Comparison of ENCODE assay signal across 39 cellular contexts in genomic region chr4:73420615-73421014, GRCh38. TPM values are rescaled to one million over a fixed set of nuclear protein-coding genes. Genes with fewer than 3 reads are reported as not detected.
"Had no signal": no experiment of that assay in that cellular context is flagged by ENCODE, and none has a peak within 500 bp of the region (broad histone marks: within the 10 kb centered on the region; RNA-seq: fewer than 3 reads in every experiment).

No MANE protein-coding gene starts in this region.

- DNase-seq: activated CD4-positive, alpha-beta memory T cell treated with anti-CD3 and anti-CD28 coated beads for 36 hours; activated CD4-positive, alpha-beta T cell treated with anti-CD3 and anti-CD28 coated beads for 4 hours; activated CD4-positive, alpha-beta T cell treated with anti-CD3 and anti-CD28 coated beads, Interleukin-2, amount 10 ng/mL, durations not matched to agents 24 days and 14 days; activated CD4-positive, alpha-beta T cell treated with anti-CD3 and anti-CD28 coated beads, Interleukin-2, amount 50 U/mL, for 1 hour; activated CD4-positive, alpha-beta T cell treated with anti-CD3 and anti-CD28 coated beads, Interleukin-2, amount 50 U/mL, for 4 hours; activated CD4-positive, CD25-positive, alpha-beta regulatory T cell; activated CD4-positive, CD25-positive, alpha-beta regulatory T cell treated with anti-CD3 and anti-CD28 coated beads, Interleukin-2, amount 50 U/mL, for 72 hours; activated CD8-positive, alpha-beta memory T cell treated with anti-CD3 and anti-CD28 coated beads, Interleukin-2, amount 50 U/mL, for 4 hours; activated CD8-positive, alpha-beta T cell treated with anti-CD3 and anti-CD28 coated beads for 36 hours; activated effector memory CD4-positive, alpha-beta T cell treated with Interleukin-2 at 50 U/mL for 16 hours; activated gamma-delta T cell; activated naive CD4-positive, alpha-beta T cell treated with anti-CD3 and anti-CD28 coated beads, Interleukin-2, amount 10 ng/mL, durations not matched to agents 7 days and 5 days; activated naive CD4-positive, alpha-beta T cell treated with Interleukin-2 at 50 U/mL for 16 hours; activated naive CD8-positive, alpha-beta T cell treated with anti-CD3 and anti-CD28 coated beads, Interleukin-2, amount 10 ng/mL, durations not matched to agents 7 days and 5 days; activated naive CD8-positive, alpha-beta T cell treated with anti-CD3 and anti-CD28 coated beads, Interleukin-2, amount 50 U/mL, for 24 hours; activated T-cell treated with anti-CD3 and anti-CD28 coated beads for 4 hours; activated T-cell treated with anti-CD3 and anti-CD28 coated beads, Interleukin-2, amount 50 U/mL, for 1 hour; activated T-cell treated with anti-CD3 and anti-CD28 coated beads, Interleukin-2, amount 50 U/mL, for 4 hours; activated T-cell treated with anti-CD3 and anti-CD28 coated beads, Interleukin-2, amount 50 U/mL, for 72 hours; amygdala; anterior cingulate cortex; central memory CD4-positive, alpha-beta T cell; T-helper 1 cell; T-helper 2 cell; T-helper 9 cell; WERI-Rb-1 had no signal

- H3K4me3 ChIP-seq: ascending aorta, cardiac muscle cell had no signal

- H3K27ac ChIP-seq: ascending aorta, cardiac muscle cell, WERI-Rb-1 had no signal

- ATAC-seq: activated CD8-positive, alpha-beta T cell treated with anti-CD3 and anti-CD28 coated beads for 36 hours; activated naive CD8-positive, alpha-beta T cell treated with anti-CD3 and anti-CD28 coated beads, Interleukin-2, amount 50 U/mL, for 24 hours; activated T-cell treated with anti-CD3 and anti-CD28 coated beads, Interleukin-2, amount 50 U/mL, for 4 hours; activated T-cell treated with anti-CD3 and anti-CD28 coated beads, Interleukin-2, amount 50 U/mL, for 72 hours; activated T-helper 17 cell treated with anti-CD3 and anti-CD28 coated beads, Interleukin-2, amount 50 U/mL, for 72 hours; WTC11 had no signal

- H3K4me3 Mint-ChIP-seq: activated CD4-positive, alpha-beta memory T cell treated with anti-CD3 and anti-CD28 coated beads for 36 hours; activated CD4-positive, alpha-beta T cell treated with anti-CD3 and anti-CD28 coated beads, Interleukin-2, amount 10 ng/mL, durations not matched to agents 24 days and 14 days; activated CD8-positive, alpha-beta T cell treated with anti-CD3 and anti-CD28 coated beads for 36 hours; activated naive CD4-positive, alpha-beta T cell treated with anti-CD3 and anti-CD28 coated beads, Interleukin-2, amount 10 ng/mL, durations not matched to agents 7 days and 5 days; activated naive CD4-positive, alpha-beta T cell treated with anti-CD3 and anti-CD28 coated beads, Interleukin-2, amount 50 U/mL, for 24 hours; activated naive CD8-positive, alpha-beta T cell; activated naive CD8-positive, alpha-beta T cell treated with anti-CD3 and anti-CD28 coated beads, Interleukin-2, amount 10 ng/mL, durations not matched to agents 7 days and 5 days; activated naive CD8-positive, alpha-beta T cell treated with anti-CD3 and anti-CD28 coated beads, Interleukin-2, amount 50 U/mL, for 24 hours; activated T-cell treated with anti-CD3 and anti-CD28 coated beads, Interleukin-2, amount 50 U/mL, for 4 hours; activated T-cell treated with anti-CD3 and anti-CD28 coated beads, Interleukin-2, amount 50 U/mL, for 72 hours; activated T-helper 1 cell treated with anti-CD3 and anti-CD28 coated beads, Interleukin-12 subunit alpha, Interleukin-12 subunit beta, Interleukin-2, Interleukin-4 antibody, amounts not matched to agents 30 ng/mL and 10 ng/mL and 1 ng/mL, durations not matched to agents 14 hours and 24 hours and 36 hours; activated T-helper 17 cell treated with anti-CD3 and anti-CD28 coated beads, Interleukin-2, amount 50 U/mL, for 72 hours; brain; T-helper 1 cell treated with Interleukin-12 subunit alpha and Interleukin-12 subunit beta and Interleukin-4 antibody, amounts not matched to agents 30 μg/mL and 1 μg/mL, for 36 hours; T-helper 2 cell treated with Interferon-gamma antibody and Interleukin-4, amounts not matched to agents 5 μg/mL and 100 μg/mL, for 36 hours; WTC11 had no signal

- H3K9me3 Mint-ChIP-seq: activated CD4-positive, alpha-beta memory T cell treated with anti-CD3 and anti-CD28 coated beads for 36 hours; activated CD4-positive, alpha-beta T cell treated with anti-CD3 and anti-CD28 coated beads, Interleukin-2, amount 10 ng/mL, durations not matched to agents 24 days and 14 days; activated CD8-positive, alpha-beta T cell treated with anti-CD3 and anti-CD28 coated beads for 36 hours; activated naive CD4-positive, alpha-beta T cell treated with anti-CD3 and anti-CD28 coated beads, Interleukin-2, amount 10 ng/mL, durations not matched to agents 7 days and 5 days; activated naive CD4-positive, alpha-beta T cell treated with anti-CD3 and anti-CD28 coated beads, Interleukin-2, amount 50 U/mL, for 24 hours; activated naive CD8-positive, alpha-beta T cell treated with anti-CD3 and anti-CD28 coated beads, Interleukin-2, amount 10 ng/mL, durations not matched to agents 7 days and 5 days; activated naive CD8-positive, alpha-beta T cell treated with anti-CD3 and anti-CD28 coated beads, Interleukin-2, amount 50 U/mL, for 24 hours; activated T-cell treated with anti-CD3 and anti-CD28 coated beads, Interleukin-2, amount 50 U/mL, for 4 hours; activated T-cell treated with anti-CD3 and anti-CD28 coated beads, Interleukin-2, amount 50 U/mL, for 72 hours; activated T-helper 1 cell treated with anti-CD3 and anti-CD28 coated beads, Interleukin-12 subunit alpha, Interleukin-12 subunit beta, Interleukin-2, Interleukin-4 antibody, amounts not matched to agents 30 ng/mL and 10 ng/mL and 1 ng/mL, durations not matched to agents 14 hours and 24 hours and 36 hours; activated T-helper 17 cell treated with anti-CD3 and anti-CD28 coated beads, Interleukin-2, amount 50 U/mL, for 72 hours; brain; T-helper 1 cell treated with Interleukin-12 subunit alpha and Interleukin-12 subunit beta and Interleukin-4 antibody, amounts not matched to agents 30 μg/mL and 1 μg/mL, for 36 hours; T-helper 2 cell treated with Interferon-gamma antibody and Interleukin-4, amounts not matched to agents 5 μg/mL and 100 μg/mL, for 36 hours; WTC11 had no signal

- H3K36me3 Mint-ChIP-seq: activated CD4-positive, alpha-beta memory T cell treated with anti-CD3 and anti-CD28 coated beads for 36 hours; activated naive CD4-positive, alpha-beta T cell treated with anti-CD3 and anti-CD28 coated beads, Interleukin-2, amount 10 ng/mL, durations not matched to agents 7 days and 5 days; activated naive CD4-positive, alpha-beta T cell treated with anti-CD3 and anti-CD28 coated beads, Interleukin-2, amount 50 U/mL, for 24 hours; activated naive CD8-positive, alpha-beta T cell; activated naive CD8-positive, alpha-beta T cell treated with anti-CD3 and anti-CD28 coated beads, Interleukin-2, amount 10 ng/mL, durations not matched to agents 7 days and 5 days; brain; WTC11 had no signal

- H3K4me1 Mint-ChIP-seq: activated CD4-positive, alpha-beta T cell treated with anti-CD3 and anti-CD28 coated beads, Interleukin-2, amount 10 ng/mL, durations not matched to agents 24 days and 14 days; activated naive CD4-positive, alpha-beta T cell treated with anti-CD3 and anti-CD28 coated beads, Interleukin-2, amount 10 ng/mL, durations not matched to agents 7 days and 5 days; activated naive CD4-positive, alpha-beta T cell treated with anti-CD3 and anti-CD28 coated beads, Interleukin-2, amount 50 U/mL, for 24 hours; activated naive CD8-positive, alpha-beta T cell treated with anti-CD3 and anti-CD28 coated beads, Interleukin-2, amount 10 ng/mL, durations not matched to agents 7 days and 5 days; activated naive CD8-positive, alpha-beta T cell treated with anti-CD3 and anti-CD28 coated beads, Interleukin-2, amount 50 U/mL, for 24 hours; activated T-helper 17 cell treated with anti-CD3 and anti-CD28 coated beads, Interleukin-2, amount 50 U/mL, for 72 hours; brain had no signal

- H3K36me3 ChIP-seq: ascending aorta, cardiac muscle cell, WERI-Rb-1 had no signal

- H3K4me1 ChIP-seq: ascending aorta had no signal

- H3K27me3 Mint-ChIP-seq: activated CD4-positive, alpha-beta memory T cell treated with anti-CD3 and anti-CD28 coated beads for 36 hours; activated CD4-positive, alpha-beta T cell treated with anti-CD3 and anti-CD28 coated beads, Interleukin-2, amount 10 ng/mL, durations not matched to agents 24 days and 14 days; activated CD8-positive, alpha-beta T cell treated with anti-CD3 and anti-CD28 coated beads for 36 hours; activated naive CD4-positive, alpha-beta T cell treated with anti-CD3 and anti-CD28 coated beads, Interleukin-2, amount 10 ng/mL, durations not matched to agents 7 days and 5 days; activated naive CD8-positive, alpha-beta T cell; activated naive CD8-positive, alpha-beta T cell treated with anti-CD3 and anti-CD28 coated beads, Interleukin-2, amount 10 ng/mL, durations not matched to agents 7 days and 5 days; activated naive CD8-positive, alpha-beta T cell treated with anti-CD3 and anti-CD28 coated beads, Interleukin-2, amount 50 U/mL, for 24 hours; activated T-helper 17 cell treated with anti-CD3 and anti-CD28 coated beads, Interleukin-2, amount 50 U/mL, for 72 hours had no signal

- H3K27me3 ChIP-seq: ascending aorta, cardiac muscle cell had no signal

- H3K9me3 ChIP-seq: ascending aorta had no signal

- H3K27ac Mint-ChIP-seq: activated CD4-positive, alpha-beta memory T cell treated with anti-CD3 and anti-CD28 coated beads for 36 hours; activated CD4-positive, alpha-beta T cell treated with anti-CD3 and anti-CD28 coated beads, Interleukin-2, amount 10 ng/mL, durations not matched to agents 24 days and 14 days; activated CD8-positive, alpha-beta T cell treated with anti-CD3 and anti-CD28 coated beads for 36 hours; activated naive CD4-positive, alpha-beta T cell treated with anti-CD3 and anti-CD28 coated beads, Interleukin-2, amount 10 ng/mL, durations not matched to agents 7 days and 5 days; activated naive CD4-positive, alpha-beta T cell treated with anti-CD3 and anti-CD28 coated beads, Interleukin-2, amount 50 U/mL, for 24 hours; activated naive CD8-positive, alpha-beta T cell; activated naive CD8-positive, alpha-beta T cell treated with anti-CD3 and anti-CD28 coated beads, Interleukin-2, amount 10 ng/mL, durations not matched to agents 7 days and 5 days; activated naive CD8-positive, alpha-beta T cell treated with anti-CD3 and anti-CD28 coated beads, Interleukin-2, amount 50 U/mL, for 24 hours; activated T-cell treated with anti-CD3 and anti-CD28 coated beads, Interleukin-2, amount 50 U/mL, for 72 hours; activated T-helper 1 cell treated with anti-CD3 and anti-CD28 coated beads, Interleukin-12 subunit alpha, Interleukin-12 subunit beta, Interleukin-2, Interleukin-4 antibody, amounts not matched to agents 30 ng/mL and 10 ng/mL and 1 ng/mL, durations not matched to agents 14 hours and 24 hours and 36 hours; activated T-helper 17 cell treated with anti-CD3 and anti-CD28 coated beads, Interleukin-2, amount 50 U/mL, for 72 hours; brain; T-helper 1 cell treated with Interleukin-12 subunit alpha and Interleukin-12 subunit beta and Interleukin-4 antibody, amounts not matched to agents 30 μg/mL and 1 μg/mL, for 36 hours; T-helper 2 cell treated with Interferon-gamma antibody and Interleukin-4, amounts not matched to agents 5 μg/mL and 100 μg/mL, for 36 hours; WTC11 had no signal

RNA-seq across cellular contexts. Expression of gene AFP, which starts 15.4 kb away (rescaled TPM):
- total RNA-seq: activated CD4-positive, alpha-beta memory T cell treated with anti-CD3 and anti-CD28 coated beads for 36 hours; activated CD4-positive, alpha-beta T cell treated with anti-CD3 and anti-CD28 coated beads, Interleukin-2, amount 10 ng/mL, durations not matched to agents 24 days and 14 days; activated CD8-positive, alpha-beta memory T cell treated with anti-CD3 and anti-CD28 coated beads for 36 hours; activated CD8-positive, alpha-beta T cell treated with anti-CD3 and anti-CD28 coated beads for 36 hours; activated naive CD8-positive, alpha-beta T cell treated with anti-CD3 and anti-CD28 coated beads, Interleukin-2, amount 10 ng/mL, durations not matched to agents 7 days and 5 days; activated T-cell treated with anti-CD3 and anti-CD28 coated beads, Interleukin-2, amount 50 U/mL, for 72 hours; activated T-helper 1 cell treated with anti-CD3 and anti-CD28 coated beads, Interleukin-12 subunit alpha, Interleukin-12 subunit beta, Interleukin-2, Interleukin-4 antibody, amounts not matched to agents 30 ng/mL and 10 ng/mL and 1 ng/mL, durations not matched to agents 14 hours and 24 hours and 36 hours; activated T-helper 17 cell treated with anti-CD3 and anti-CD28 coated beads, Interleukin-2, amount 50 U/mL, for 72 hours; ascending aorta; bronchial epithelial cell had no signal
- polyA plus RNA-seq: adipose tissue had no signal

RNA-seq across cellular contexts. Expression of gene ALB, which starts 16.5 kb away (rescaled TPM):
- total RNA-seq: activated CD4-positive, alpha-beta memory T cell treated with anti-CD3 and anti-CD28 coated beads for 36 hours; activated CD4-positive, alpha-beta T cell treated with anti-CD3 and anti-CD28 coated beads, Interleukin-2, amount 10 ng/mL, durations not matched to agents 24 days and 14 days; activated CD8-positive, alpha-beta memory T cell treated with anti-CD3 and anti-CD28 coated beads for 36 hours; activated CD8-positive, alpha-beta T cell treated with anti-CD3 and anti-CD28 coated beads for 36 hours; activated naive CD8-positive, alpha-beta T cell treated with anti-CD3 and anti-CD28 coated beads, Interleukin-2, amount 10 ng/mL, durations not matched to agents 7 days and 5 days; activated T-helper 1 cell treated with anti-CD3 and anti-CD28 coated beads, Interleukin-12 subunit alpha, Interleukin-12 subunit beta, Interleukin-2, Interleukin-4 antibody, amounts not matched to agents 30 ng/mL and 10 ng/mL and 1 ng/mL, durations not matched to agents 14 hours and 24 hours and 36 hours; activated T-helper 17 cell treated with anti-CD3 and anti-CD28 coated beads, Interleukin-2, amount 50 U/mL, for 72 hours; bronchial epithelial cell had no signal
